In the genomic region with DNA sequence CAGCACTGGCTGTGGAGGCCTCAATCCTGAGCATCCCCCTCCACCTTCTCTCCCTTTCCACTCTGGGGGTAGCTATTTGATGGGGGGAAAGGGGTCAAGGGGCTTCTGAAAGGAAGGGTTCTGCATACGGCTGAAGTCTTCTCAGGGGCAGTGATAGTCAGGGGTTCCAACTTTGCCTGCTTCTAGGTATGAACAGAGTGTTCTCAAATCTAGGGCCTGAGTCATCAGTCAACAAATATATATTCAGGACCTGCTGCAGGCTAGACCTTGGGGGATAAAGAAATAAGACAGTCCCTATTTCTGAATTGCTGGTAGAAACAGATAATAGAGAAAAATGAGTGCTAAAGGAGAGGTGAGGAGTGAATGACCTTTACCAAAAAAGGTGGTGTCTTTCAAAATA, we compare ENCODE assay signal across 19 cellular contexts. TPM values are rescaled to one million over a fixed set of nuclear protein-coding genes. Genes with fewer than 3 reads are reported as not detected.
"Had no signal": no experiment of that assay in that cellular context is flagged by ENCODE, and none has a peak within 500 bp of the region (broad histone marks: within the 10 kb centered on the region; RNA-seq: fewer than 3 reads in every experiment).

No MANE protein-coding gene starts in this region.

- H3K36me3 ChIP-seq: colonic mucosa, neutrophil, thoracic aorta had no signal

- H3K27ac ChIP-seq: colonic mucosa, neutrophil, thoracic aorta had no signal

- ATAC-seq: left lobe of liver; mucosa of descending colon; natural killer cell treated with Interleukin-12 subunit alpha and Interleukin-12 subunit beta and Interleukin-15 and Interleukin-18, amount 100 ng/mL, for 72 hours; right cardiac atrium; stimulated activated effector memory CD8-positive, alpha-beta T cell treated with anti-CD3 and anti-CD28 coated beads, Interleukin-12 subunit alpha, Interleukin-12 subunit beta, amount 100 ng/mL, for 72 hours had no signal

- DNase-seq: caudate nucleus; colonic mucosa; dermis blood vessel endothelial cell; effector CD4-positive, alpha-beta T cell; endodermal cell; erythroblast; glutamatergic neuron; islet precursor cell; mammary epithelial cell; mucosa of descending colon; right cardiac atrium; stimulated activated CD4-positive, alpha-beta T cell treated with anti-CD3 and anti-CD28 coated beads, Interleukin-4, amount 100 ng/mL, for 1 hour; stimulated activated CD8-positive, alpha-beta memory T cell treated with anti-CD3 and anti-CD28 coated beads, Interleukin-4, amount 100 ng/mL, for 48 hours; trophoblast cell had no signal

- H3K4me1 ChIP-seq: colonic mucosa had no signal

- H3K4me3 ChIP-seq: colonic mucosa, mucosa of descending colon, thoracic aorta had no signal

- H3K9me3 ChIP-seq: colonic mucosa, mucosa of descending colon, neutrophil, thoracic aorta had no signal

RNA-seq across cellular contexts. Expression of a gene that starts 12.8 kb away (rescaled TPM):
- total RNA-seq: natural killer cell treated with Interleukin-12 subunit alpha and Interleukin-12 subunit beta and Interleukin-15 and Interleukin-18, amount 100 ng/mL, for 72 hours had no signal
